In genomic region chr12:27781680-27782079, GRCh38 we compare ENCODE assay signal across 1 cellular context.
TF ChIP-seq lines count a peak whose summit lies in the region.

No MANE protein-coding gene starts in this region.

TF ChIP-seq in HEK293, 187 proteins besides CTCF, POLR2A, EP300 and RAD21 (continued from another document):
- TF ChIP-seq ZNF558 (tag by site-specific recombination; IDR thresholded peaks at IDR 0.05) (no peak), PRDM10 (tag by site-specific recombination; IDR thresholded peaks at IDR 0.05) (peak; percentile 8; the same call in 1 of the 2 replicates), ZSCAN16 (tag by site-specific recombination; IDR thresholded peaks at IDR 0.05) (no peak), ZNF404 (tag by site-specific recombination; IDR thresholded peaks at IDR 0.05) (no peak)
- TF ChIP-seq, protein P1, sequence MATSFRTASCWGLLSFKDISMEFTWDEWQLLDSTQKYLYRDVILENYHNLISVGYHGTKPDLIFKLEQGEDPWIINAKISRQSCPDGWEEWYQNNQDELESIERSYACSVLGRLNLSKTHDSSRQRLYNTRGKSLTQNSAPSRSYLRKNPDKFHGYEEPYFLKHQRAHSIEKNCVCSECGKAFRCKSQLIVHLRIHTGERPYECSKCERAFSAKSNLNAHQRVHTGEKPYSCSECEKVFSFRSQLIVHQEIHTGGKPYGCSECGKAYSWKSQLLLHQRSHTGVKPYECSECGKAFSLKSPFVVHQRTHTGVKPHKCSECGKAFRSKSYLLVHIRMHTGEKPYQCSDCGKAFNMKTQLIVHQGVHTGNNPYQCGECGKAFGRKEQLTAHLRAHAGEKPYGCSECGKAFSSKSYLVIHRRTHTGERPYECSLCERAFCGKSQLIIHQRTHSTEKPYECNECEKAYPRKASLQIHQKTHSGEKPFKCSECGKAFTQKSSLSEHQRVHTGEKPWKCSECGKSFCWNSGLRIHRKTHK (tag by site-specific recombination; IDR thresholded peaks at IDR 0.05) = no peak
TF ChIP-seq in HEK293: peak in this region for 6.
